Comparison of ENCODE assay signal across 1 cellular context in the genomic region with DNA sequence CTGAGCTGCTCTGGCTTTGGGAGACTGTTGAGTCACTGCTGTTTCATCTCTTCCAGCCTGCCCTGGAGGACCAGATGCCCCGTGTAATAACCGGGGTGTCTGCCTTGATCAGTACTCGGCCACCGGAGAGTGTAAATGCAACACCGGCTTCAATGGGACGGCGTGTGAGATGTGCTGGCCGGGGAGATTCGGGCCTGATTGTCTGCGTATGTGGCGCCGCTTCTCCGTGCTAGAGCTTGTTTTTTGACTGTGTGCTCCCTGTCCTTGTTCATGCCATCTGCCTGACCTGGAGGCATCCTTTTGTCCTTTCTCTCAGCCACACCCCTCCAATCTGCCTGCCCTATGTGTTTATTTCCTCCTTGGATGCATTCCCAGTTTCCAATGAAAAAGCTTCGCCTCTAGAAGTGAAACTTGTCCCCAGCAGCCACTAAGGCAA.
TF ChIP-seq lines count a peak whose summit lies in the region.

No MANE protein-coding gene starts in this region.

TF ChIP-seq in IMR-90, 13 proteins besides CTCF, POLR2A, EP300 and RAD21 (continued from another document):
- TF ChIP-seq, protein P1, sequence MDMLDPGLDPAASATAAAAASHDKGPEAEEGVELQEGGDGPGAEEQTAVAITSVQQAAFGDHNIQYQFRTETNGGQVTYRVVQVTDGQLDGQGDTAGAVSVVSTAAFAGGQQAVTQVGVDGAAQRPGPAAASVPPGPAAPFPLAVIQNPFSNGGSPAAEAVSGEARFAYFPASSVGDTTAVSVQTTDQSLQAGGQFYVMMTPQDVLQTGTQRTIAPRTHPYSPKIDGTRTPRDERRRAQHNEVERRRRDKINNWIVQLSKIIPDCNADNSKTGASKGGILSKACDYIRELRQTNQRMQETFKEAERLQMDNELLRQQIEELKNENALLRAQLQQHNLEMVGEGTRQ (IDR thresholded peaks at IDR 0.05; ENCODE audit: low read depth, low read length), result no peak
- TF ChIP-seq MAFK (IDR thresholded peaks at IDR 0.05; ENCODE audit: low read depth, low read length), result no peak
TF ChIP-seq in IMR-90: peak in this region for 0.
